Comparison of ENCODE assay signal across 8 cellular contexts in genomic region chr17:28612936-28613872, GRCh38. TPM values are rescaled to one million over a fixed set of nuclear protein-coding genes. Genes with fewer than 3 reads are reported as not detected.
A peak's percentile ranks its signal among the peaks of the same experiment; 100 is the strongest.
DNase-seq lines count a peak whose midpoint lies in the region; ATAC-seq and TF ChIP-seq lines count a peak whose summit lies in the region.

No MANE protein-coding gene starts in this region.

- DNase-seq in DMS 273 (lab: John Stamatoyannopoulos, UW; ENCODE audit: unreplicated experiment), result peak; percentile 64
- DNase-seq in DMS 273 treated with DMSO at 0.1 percent for 48 hours (lab: John Stamatoyannopoulos, UW), result no peak
- peak; percentile 13 for DNase-seq in NCI-H1092 (lab: John Stamatoyannopoulos, UW)
- DNase-seq in fibroblast of villous mesenchyme (ENCODE audit: low read depth), result peak; percentile 39
- peak in 1 of 5 donors; percentile 41 for DNase-seq in ovary
- DNase-seq in NCI-H128 (lab: John Stamatoyannopoulos, UW; ENCODE audit: unreplicated experiment), result no peak

- H3K4me1 ChIP-seq in ovary (ENCODE audit: insufficient read depth), result no peaks in the 10 kb centered on the region

- WGBS in ovary, 3 donors, result 67 to 73% (median 69%) methylated on average over 6 of the region's 6 CpGs

- ATAC-seq in activated T-helper 17 cell treated with anti-CD3 and anti-CD28 coated beads, Interleukin-2, amount 50 U/mL, for 72 hours (replicated peaks), result peak; percentile 43
- ATAC-seq in HG03469 (IDR thresholded peaks at IDR 0.05; ENCODE audit: unreplicated experiment), result no peak

- TF ChIP-seq EP300 in ovary (IDR thresholded peaks at IDR 0.05), result no peak

- H3K27me3 Mint-ChIP-seq in activated T-helper 17 cell treated with anti-CD3 and anti-CD28 coated beads, Interleukin-2, amount 50 U/mL, for 72 hours, result no peaks in the 10 kb centered on the region

- no peaks in the 10 kb centered on the region for H3K4me1 Mint-ChIP-seq in activated T-helper 17 cell treated with anti-CD3 and anti-CD28 coated beads, Interleukin-2, amount 50 U/mL, for 72 hours

- H3K27ac ChIP-seq in ovary, result no peak overlapping the region

- H3K36me3 Mint-ChIP-seq in activated T-helper 17 cell treated with anti-CD3 and anti-CD28 coated beads, Interleukin-2, amount 50 U/mL, for 72 hours (ENCODE audit: low read depth), result peaks cover 97% of the 10 kb centered on the region

- no peak for TF ChIP-seq POLR2A in ovary (IDR thresholded peaks at IDR 0.05)

- intact Hi-C loops in ovary (cut with DNase I), result loop anchor here in 3 of 4 donors (2.0 to 5.0 kb wide), 2 partner anchors 58 to 116 kb away; no protein-coding TSS in a partner anchor

- H3K27me3 ChIP-seq in ovary, result no peaks in the 10 kb centered on the region

- no peaks in the 10 kb centered on the region for H3K9me3 Mint-ChIP-seq in activated T-helper 17 cell treated with anti-CD3 and anti-CD28 coated beads, Interleukin-2, amount 50 U/mL, for 72 hours

- no peaks in the 10 kb centered on the region for H3K36me3 ChIP-seq in ovary

- H3K27ac Mint-ChIP-seq in activated T-helper 17 cell treated with anti-CD3 and anti-CD28 coated beads, Interleukin-2, amount 50 U/mL, for 72 hours, result no peak overlapping the region

- TF ChIP-seq CTCF in fibroblast of villous mesenchyme (IDR thresholded peaks at IDR 0.05; ENCODE audit: insufficient read depth, low read depth, low read length) (peak; percentile 75), ovary (IDR thresholded peaks at IDR 0.05) (peak; percentile 12 to 48 (median 38))

- H3K4me3 ChIP-seq in fibroblast of villous mesenchyme (ENCODE audit: low read depth, low read length) (no peak overlapping the region), ovary (no peak overlapping the region)

- no peaks in the 10 kb centered on the region for H3K9me3 ChIP-seq in ovary

- no peak overlapping the region for H3K4me3 Mint-ChIP-seq in activated T-helper 17 cell treated with anti-CD3 and anti-CD28 coated beads, Interleukin-2, amount 50 U/mL, for 72 hours

RNA-seq across cellular contexts. Expression of gene RSKR, which starts 0.8 kb away (rescaled TPM):
- 10 to 100 TPM; 25.5 to 36.3 TPM for total RNA-seq in activated T-helper 17 cell treated with anti-CD3 and anti-CD28 coated beads, Interleukin-2, amount 50 U/mL, for 72 hours
- 4.8 and 5.6 TPM in 2 replicates for total RNA-seq in fibroblast of villous mesenchyme
- total RNA-seq in ovary, result 10 to 100 TPM in 3 of 7 donors, 1 to 10 TPM in 4; 3.6 to 16.2 (median 7.9) TPM
- polyA plus RNA-seq in ovary, result 1 to 10 TPM; 4.1 to 8.7 TPM

RNA-seq across cellular contexts. Expression of gene SPAG5, which starts 14.4 kb away (rescaled TPM):
- total RNA-seq in activated T-helper 17 cell treated with anti-CD3 and anti-CD28 coated beads, Interleukin-2, amount 50 U/mL, for 72 hours, result 100 to 1,000 TPM; 140 to 195 TPM
- total RNA-seq in fibroblast of villous mesenchyme, result 21.9 and 38.4 TPM in 2 replicates
- total RNA-seq in ovary, result 1 to 10 TPM; 2.1 to 5.0 (median 3.3) TPM
- 1 to 10 TPM; 2.9 to 3.8 TPM for polyA plus RNA-seq in ovary

RNA-seq across cellular contexts. Expression of gene BLTP2, which starts 31.8 kb away (rescaled TPM):
- total RNA-seq in activated T-helper 17 cell treated with anti-CD3 and anti-CD28 coated beads, Interleukin-2, amount 50 U/mL, for 72 hours, result 100 to 1,000 TPM; 134 to 226 TPM
- 143 and 176 TPM in 2 replicates for total RNA-seq in fibroblast of villous mesenchyme
- 100 to 1,000 TPM in 3 of 7 donors, 10 to 100 TPM in 4; 57.2 to 148 (median 93.2) TPM for total RNA-seq in ovary
- polyA plus RNA-seq in ovary, result 100 to 1,000 TPM in 1 of 2 donors, 10 to 100 TPM in 1; 24.9 to 100 TPM

RNA-seq across cellular contexts. Expression of gene ALDOC, which starts 36.5 kb away (rescaled TPM):
- 100 to 1,000 TPM in 1 of 2 donors, 10 to 100 TPM in 1; 55.0 to 335 TPM for total RNA-seq in activated T-helper 17 cell treated with anti-CD3 and anti-CD28 coated beads, Interleukin-2, amount 50 U/mL, for 72 hours
- total RNA-seq in fibroblast of villous mesenchyme, result 28.9 and 41.6 TPM in 2 replicates
- total RNA-seq in ovary, result 10 to 100 TPM; 17.1 to 71.5 (median 28.4) TPM
- polyA plus RNA-seq in ovary, result 10 to 100 TPM; 25.4 to 39.1 TPM

RNA-seq across cellular contexts. Expression of gene PIGS, which starts 41.9 kb away (rescaled TPM):
- total RNA-seq in activated T-helper 17 cell treated with anti-CD3 and anti-CD28 coated beads, Interleukin-2, amount 50 U/mL, for 72 hours, result 10 to 100 TPM; 33.2 to 38.9 TPM
- total RNA-seq in fibroblast of villous mesenchyme (48.3 and 52.7 TPM in 2 replicates), ovary (10 to 100 TPM; 16.1 to 42.2 (median 33.5) TPM)
- 10 to 100 TPM; 26.6 to 64.8 TPM for polyA plus RNA-seq in ovary

Comparison
In these comparisons a context has a peak if more than half of its experiments do, and no peak if none do; other contexts are left out.
1. DNase-seq: peak in DMS 273 (single experiment), NCI-H1092 (single experiment) and fibroblast of villous mesenchyme (single experiment); none in DMS 273 treated with DMSO at 0.1 percent for 48 hours (single experiment) and NCI-H128 (single experiment).